ENCODE assay signal across 22 cellular contexts in the genomic region with DNA sequence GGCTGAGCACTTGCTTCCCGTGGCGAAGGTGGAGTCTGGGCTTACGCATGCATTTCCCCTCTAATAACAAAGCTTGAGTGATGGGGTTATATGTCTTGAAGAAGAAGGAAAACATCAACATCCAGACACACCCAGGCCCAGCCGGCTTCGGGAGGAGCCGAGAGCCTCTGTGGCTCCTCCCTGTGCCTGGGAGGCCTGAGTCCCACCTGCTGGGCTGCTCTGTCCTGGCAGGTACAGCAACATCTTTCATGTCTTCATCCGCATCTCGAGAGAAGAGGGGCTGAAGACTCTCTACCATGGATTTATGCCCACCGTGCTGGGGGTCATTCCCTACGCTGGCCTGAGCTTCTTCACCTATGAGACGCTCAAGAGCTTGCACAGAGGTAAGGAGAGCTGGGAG.
"Had no signal": no experiment of that assay in that cellular context is flagged by ENCODE, and none has a peak within 500 bp of the region (broad histone marks: within the 10 kb centered on the region; RNA-seq: fewer than 3 reads in every experiment).

No MANE protein-coding gene starts in this region.

- H3K27ac ChIP-seq: dorsolateral prefrontal cortex, epithelial cell of prostate, heart right ventricle, left lung, thoracic aorta, upper lobe of left lung, WERI-Rb-1 had no signal

- ATAC-seq: activated T-helper 17 cell treated with anti-CD3 and anti-CD28 coated beads, Interleukin-2, amount 50 U/mL, for 72 hours; heart right ventricle; left lung; natural killer cell had no signal

- H3K36me3 ChIP-seq: left lung, thoracic aorta, WERI-Rb-1 had no signal

- DNase-seq: activated CD4-positive, alpha-beta T cell treated with anti-CD3 and anti-CD28 coated beads for 1 hour; activated CD8-positive, alpha-beta memory T cell treated with anti-CD3 and anti-CD28 coated beads, Interleukin-2, amount 50 U/mL, for 4 hours; activated naive CD4-positive, alpha-beta T cell; activated T-cell treated with anti-CD3 and anti-CD28 coated beads, Interleukin-2, amount 50 U/mL, for 24 hours; dorsolateral prefrontal cortex; heart right ventricle; left lung; midbrain; natural killer cell; retina; stimulated activated CD4-positive, alpha-beta T cell treated with anti-CD3 and anti-CD28 coated beads, Interleukin-2, amount 100 ng/mL, for 48 hours; stimulated activated CD8-positive, alpha-beta memory T cell treated with anti-CD3 and anti-CD28 coated beads, Interleukin-4, amount 100 ng/mL, for 48 hours; stimulated activated naive CD4-positive, alpha-beta T cell treated with Interleukin-2 at 50 U/mL for 16 hours; upper lobe of left lung; WERI-Rb-1 had no signal

- H3K4me1 Mint-ChIP-seq: activated T-helper 17 cell treated with anti-CD3 and anti-CD28 coated beads, Interleukin-2, amount 50 U/mL, for 72 hours; central memory CD8-positive, alpha-beta T cell had no signal

- H3K9me3 ChIP-seq: heart right ventricle, left lung, thoracic aorta, upper lobe of left lung had no signal

- H3K9me3 Mint-ChIP-seq: activated T-cell treated with anti-CD3 and anti-CD28 coated beads, Interleukin-2, amount 50 U/mL, for 24 hours; activated T-helper 17 cell treated with anti-CD3 and anti-CD28 coated beads, Interleukin-2, amount 50 U/mL, for 72 hours; central memory CD8-positive, alpha-beta T cell; natural killer cell had no signal

- H3K27me3 ChIP-seq: dorsolateral prefrontal cortex, heart right ventricle, upper lobe of left lung had no signal

- H3K36me3 Mint-ChIP-seq: activated naive CD8-positive, alpha-beta T cell; natural killer cell had no signal

- H3K4me3 Mint-ChIP-seq: activated naive CD8-positive, alpha-beta T cell; activated T-cell treated with anti-CD3 and anti-CD28 coated beads, Interleukin-2, amount 50 U/mL, for 24 hours; activated T-helper 17 cell treated with anti-CD3 and anti-CD28 coated beads, Interleukin-2, amount 50 U/mL, for 72 hours; central memory CD8-positive, alpha-beta T cell; natural killer cell had no signal

- H3K4me3 ChIP-seq: dorsolateral prefrontal cortex, heart right ventricle, left lung, lung, thoracic aorta, upper lobe of left lung had no signal

- H3K27ac Mint-ChIP-seq: activated naive CD8-positive, alpha-beta T cell; activated T-cell treated with anti-CD3 and anti-CD28 coated beads, Interleukin-2, amount 50 U/mL, for 24 hours; activated T-helper 17 cell treated with anti-CD3 and anti-CD28 coated beads, Interleukin-2, amount 50 U/mL, for 72 hours; natural killer cell; progenitor cell of endocrine pancreas had no signal
